In the genomic region with DNA sequence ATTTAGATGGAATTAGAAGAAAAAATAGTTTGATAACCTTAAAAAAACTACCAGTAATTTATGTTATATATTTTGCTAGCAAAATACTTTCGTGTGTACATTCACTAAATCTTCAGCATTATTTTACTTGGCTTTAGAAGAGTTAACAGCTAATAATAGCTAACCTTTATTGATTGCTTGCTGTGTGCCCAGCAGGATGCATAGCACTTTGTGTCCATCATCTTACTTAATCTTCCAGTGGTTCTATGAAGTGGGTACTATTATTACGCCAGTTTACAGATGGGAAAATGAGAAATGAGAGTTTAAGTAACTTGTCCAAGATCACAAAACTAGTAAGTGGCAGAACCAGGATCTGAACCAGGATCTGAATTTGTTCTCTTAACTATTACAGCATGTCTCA, we compare ENCODE assay signal across 37 cellular contexts. TPM values are rescaled to one million over a fixed set of nuclear protein-coding genes. Genes with fewer than 3 reads are reported as not detected.
"Had no signal": no experiment of that assay in that cellular context is flagged by ENCODE, and none has a peak within 500 bp of the region (broad histone marks: within the 10 kb centered on the region; RNA-seq: fewer than 3 reads in every experiment).

No MANE protein-coding gene starts in this region.

- H3K36me3 ChIP-seq: pancreas, thyroid gland, vagina had no signal

- H3K36me3 Mint-ChIP-seq: stimulated activated memory B cell treated with anti-CD40 and anti-IgM and Interleukin-4, amounts not matched to agents 10 μg/mL and 1 μg/mL and 100 μg/mL, for 72 hours had no signal

- DNase-seq: activated CD4-positive, alpha-beta T cell treated with anti-CD3 and anti-CD28 coated beads for 48 hours; activated CD4-positive, alpha-beta T cell treated with anti-CD3 and anti-CD28 coated beads, Interleukin-2, amount 50 U/mL, for 48 hours; activated CD8-positive, alpha-beta memory T cell treated with anti-CD3 and anti-CD28 coated beads, Interleukin-2, amount 50 U/mL, for 4 hours; activated effector memory CD4-positive, alpha-beta T cell treated with anti-CD3 and anti-CD28 coated beads, Interleukin-2, amount 50 U/mL, for 16 hours; activated naive CD4-positive, alpha-beta T cell treated with anti-CD3 and anti-CD28 coated beads for 36 hours; activated naive CD8-positive, alpha-beta T cell treated with anti-CD3 and anti-CD28 coated beads for 36 hours; activated T-cell treated with anti-CD3 and anti-CD28 coated beads, Interleukin-2, amount 50 U/mL, for 1 hour; endodermal cell; foreskin fibroblast; head of caudate nucleus; hippocampal formation; left cardiac atrium; mammary epithelial cell; midbrain; naive thymus-derived CD4-positive, alpha-beta T cell; nucleus accumbens; pancreas; psoas muscle; stimulated activated CD4-positive, alpha-beta T cell treated with anti-CD3 and anti-CD28 coated beads, Interleukin-1b, Interleukin-23, amount 100 ng/mL, for 48 hours; stimulated activated CD4-positive, alpha-beta T cell treated with anti-CD3 and anti-CD28 coated beads, Interleukin-4, amount 100 ng/mL, for 4 hours; stimulated activated CD8-positive, alpha-beta memory T cell treated with anti-CD3 and anti-CD28 coated beads, Interleukin-4, amount 100 ng/mL, for 48 hours; stimulated activated naive CD8-positive, alpha-beta T cell treated with anti-CD3 and anti-CD28 coated beads, Interleukin-15, amount 100 ng/mL, for 72 hours; substantia nigra; T-helper 9 cell; thyroid gland; upper lobe of left lung had no signal

- H3K4me1 ChIP-seq: ascending aorta, psoas muscle, thyroid gland, upper lobe of left lung, vagina had no signal

- H3K9me3 Mint-ChIP-seq: activated naive CD8-positive, alpha-beta T cell treated with anti-CD3 and anti-CD28 coated beads for 36 hours; activated T-helper 1 cell treated with anti-CD3 and anti-CD28 coated beads, Interleukin-12 subunit alpha, Interleukin-12 subunit beta, Interleukin-2, Interleukin-4 antibody, amounts not matched to agents 30 ng/mL and 10 ng/mL and 1 ng/mL, durations not matched to agents 14 hours and 24 hours and 36 hours had no signal

- H3K4me2 ChIP-seq: smooth muscle cell had no signal

- H3K4me3 ChIP-seq: ascending aorta, pancreas, psoas muscle, smooth muscle cell, thyroid gland, upper lobe of left lung, vagina had no signal

- H3K27me3 Mint-ChIP-seq: activated naive CD8-positive, alpha-beta T cell treated with anti-CD3 and anti-CD28 coated beads for 36 hours; stimulated activated memory B cell treated with anti-CD40 and anti-IgM and Interleukin-4, amounts not matched to agents 10 μg/mL and 1 μg/mL and 100 μg/mL, for 72 hours; stimulated activated naive CD8-positive, alpha-beta T cell treated with anti-CD3 and anti-CD28 coated beads, Interleukin-15, amount 100 ng/mL, for 72 hours had no signal

- H3K27me3 ChIP-seq: ascending aorta, pancreas, thyroid gland, upper lobe of left lung, vagina had no signal

- H3K4me3 Mint-ChIP-seq: activated naive CD4-positive, alpha-beta T cell treated with anti-CD3 and anti-CD28 coated beads for 36 hours; activated naive CD8-positive, alpha-beta T cell treated with anti-CD3 and anti-CD28 coated beads for 36 hours; activated T-helper 1 cell treated with anti-CD3 and anti-CD28 coated beads, Interleukin-12 subunit alpha, Interleukin-12 subunit beta, Interleukin-2, Interleukin-4 antibody, amounts not matched to agents 30 ng/mL and 10 ng/mL and 1 ng/mL, durations not matched to agents 14 hours and 24 hours and 36 hours; brain; endodermal cell; naive thymus-derived CD4-positive, alpha-beta T cell; neural crest cell; stimulated activated memory B cell treated with anti-CD40 and anti-IgM and Interleukin-4, amounts not matched to agents 10 μg/mL and 1 μg/mL and 100 μg/mL, for 72 hours; stimulated activated naive CD8-positive, alpha-beta T cell treated with anti-CD3 and anti-CD28 coated beads, Interleukin-15, amount 100 ng/mL, for 72 hours had no signal

- H3K27ac Mint-ChIP-seq: activated naive CD4-positive, alpha-beta T cell treated with anti-CD3 and anti-CD28 coated beads for 36 hours; activated naive CD8-positive, alpha-beta T cell treated with anti-CD3 and anti-CD28 coated beads for 36 hours; activated T-helper 1 cell treated with anti-CD3 and anti-CD28 coated beads, Interleukin-12 subunit alpha, Interleukin-12 subunit beta, Interleukin-2, Interleukin-4 antibody, amounts not matched to agents 30 ng/mL and 10 ng/mL and 1 ng/mL, durations not matched to agents 14 hours and 24 hours and 36 hours; endodermal cell; naive thymus-derived CD4-positive, alpha-beta T cell; stimulated activated memory B cell treated with anti-CD40 and anti-IgM and Interleukin-4, amounts not matched to agents 10 μg/mL and 1 μg/mL and 100 μg/mL, for 72 hours; stimulated activated naive CD8-positive, alpha-beta T cell treated with anti-CD3 and anti-CD28 coated beads, Interleukin-15, amount 100 ng/mL, for 72 hours had no signal

- H3K27ac ChIP-seq: ascending aorta, pancreas, psoas muscle, thyroid gland, upper lobe of left lung, vagina, VCaP had no signal

- H3K9me3 ChIP-seq: ascending aorta, pancreas, psoas muscle, thyroid gland, upper lobe of left lung, vagina had no signal

- H3K4me1 Mint-ChIP-seq: stimulated activated naive CD8-positive, alpha-beta T cell treated with anti-CD3 and anti-CD28 coated beads, Interleukin-15, amount 100 ng/mL, for 72 hours had no signal

RNA-seq across cellular contexts. Expression of gene GPR25, which starts 41.7 kb away (rescaled TPM):
- total RNA-seq: activated CD8-positive, alpha-beta memory T cell treated with anti-CD3 and anti-CD28 coated beads for 36 hours; activated naive CD4-positive, alpha-beta T cell treated with anti-CD3 and anti-CD28 coated beads for 36 hours; activated naive CD8-positive, alpha-beta T cell treated with anti-CD3 and anti-CD28 coated beads for 36 hours; activated T-helper 1 cell treated with anti-CD3 and anti-CD28 coated beads, Interleukin-12 subunit alpha, Interleukin-12 subunit beta, Interleukin-2, Interleukin-4 antibody, amounts not matched to agents 30 ng/mL and 10 ng/mL and 1 ng/mL, durations not matched to agents 14 hours and 24 hours and 36 hours; ascending aorta; cardiac septum; cerebellum; endodermal cell; left cardiac atrium; mammary epithelial cell; neural crest cell; psoas muscle; smooth muscle cell had no signal
